24 cellular contexts compared by ENCODE assay signal in genomic region chr7:147885906-147886305, GRCh38.
"Had no signal": no experiment of that assay in that cellular context is flagged by ENCODE, and none has a peak within 500 bp of the region (broad histone marks: within the 10 kb centered on the region; RNA-seq: fewer than 3 reads in every experiment).

No MANE protein-coding gene starts in this region.

- H3K9me3 Mint-ChIP-seq: stimulated activated memory B cell treated with anti-CD40 and anti-IgM and Interleukin-4, amounts not matched to agents 10 μg/mL and 1 μg/mL and 100 μg/mL, for 72 hours had no signal

- DNase-seq: dorsolateral prefrontal cortex; effector CD8-positive, alpha-beta T cell; heart left ventricle; hippocampal formation; left ventricle myocardium superior; mesenchymal stem cell; naive thymus-derived CD8-positive, alpha-beta T cell; psoas muscle; retina; spleen; stimulated activated CD4-positive, alpha-beta T cell treated with anti-CD3 and anti-CD28 coated beads, Interleukin-15, amount 100 ng/mL, for 24 hours; stimulated activated CD4-positive, alpha-beta T cell treated with anti-CD3 and anti-CD28 coated beads, Interleukin-1b, Interleukin-23, amount 100 ng/mL, for 48 hours; stimulated activated CD4-positive, alpha-beta T cell treated with anti-CD3 and anti-CD28 coated beads, Interleukin-4, amount 100 ng/mL, for 24 hours; tibial artery; upper lobe of left lung had no signal

- H3K27ac ChIP-seq: coronary artery, dorsolateral prefrontal cortex, heart left ventricle, neutrophil, psoas muscle, spleen, tibial artery, upper lobe of left lung, vagina had no signal

- H3K9me3 ChIP-seq: heart left ventricle, neutrophil, psoas muscle, spleen, tibial artery, upper lobe of left lung, vagina had no signal

- H3K27me3 Mint-ChIP-seq: stimulated activated memory B cell treated with anti-CD40 and anti-IgM and Interleukin-4, amounts not matched to agents 10 μg/mL and 1 μg/mL and 100 μg/mL, for 72 hours had no signal

- H3K27me3 ChIP-seq: dorsolateral prefrontal cortex, heart left ventricle, neutrophil, spleen, tibial artery, upper lobe of left lung, vagina had no signal

- H3K4me3 ChIP-seq: coronary artery, dorsolateral prefrontal cortex, heart left ventricle, lung, psoas muscle, spleen, tibial artery, upper lobe of left lung, vagina had no signal

- H3K4me1 Mint-ChIP-seq: naive thymus-derived CD8-positive, alpha-beta T cell; stimulated activated memory B cell treated with anti-CD40 and anti-IgM and Interleukin-4, amounts not matched to agents 10 μg/mL and 1 μg/mL and 100 μg/mL, for 72 hours had no signal

- ATAC-seq: heart left ventricle; left ventricle myocardium superior; naive thymus-derived CD8-positive, alpha-beta T cell; psoas muscle; sciatic nerve; stimulated activated memory B cell treated with anti-CD40 and anti-IgM and Interleukin-4, amounts not matched to agents 10 μg/mL and 1 μg/mL and 100 μg/mL, for 72 hours had no signal

- H3K4me1 ChIP-seq: heart left ventricle, psoas muscle, spleen, tibial artery, upper lobe of left lung, vagina had no signal

- H3K36me3 Mint-ChIP-seq: naive thymus-derived CD8-positive, alpha-beta T cell; stimulated activated memory B cell treated with anti-CD40 and anti-IgM and Interleukin-4, amounts not matched to agents 10 μg/mL and 1 μg/mL and 100 μg/mL, for 72 hours had no signal

- H3K4me3 Mint-ChIP-seq: naive thymus-derived CD8-positive, alpha-beta T cell; stimulated activated memory B cell treated with anti-CD40 and anti-IgM and Interleukin-4, amounts not matched to agents 10 μg/mL and 1 μg/mL and 100 μg/mL, for 72 hours; stimulated activated naive CD8-positive, alpha-beta T cell treated with anti-CD3 and anti-CD28 coated beads, Interleukin-15, Interleukin-2, amounts not matched to agents 100 ng/mL and 50 ng/mL, for 24 hours had no signal

- H3K27ac Mint-ChIP-seq: stimulated activated memory B cell treated with anti-CD40 and anti-IgM and Interleukin-4, amounts not matched to agents 10 μg/mL and 1 μg/mL and 100 μg/mL, for 72 hours; stimulated activated naive CD8-positive, alpha-beta T cell treated with anti-CD3 and anti-CD28 coated beads, Interleukin-15, Interleukin-2, amounts not matched to agents 100 ng/mL and 50 ng/mL, for 24 hours had no signal

- FAIRE-seq: frontal cortex, keratinocyte had no signal

- H3K36me3 ChIP-seq: heart left ventricle, neutrophil, spleen, tibial artery, upper lobe of left lung, vagina had no signal
